8 cellular contexts compared by ENCODE assay signal in genomic region chr4:7761720-7762119, GRCh38.
A peak's percentile ranks its signal among the peaks of the same experiment; 100 is the strongest.
DNase-seq lines count a peak whose midpoint lies in the region; ATAC-seq and TF ChIP-seq lines count a peak whose summit lies in the region.

No MANE protein-coding gene starts in this region.

- no peaks in the 10 kb centered on the region for H3K4me1 Mint-ChIP-seq in activated T-cell treated with anti-CD3 and anti-CD28 coated beads, Interleukin-2, amount 50 U/mL, for 72 hours (ENCODE audit: low read depth)
- peaks cover 30% of the 10 kb centered on the region for H3K4me1 Mint-ChIP-seq in type B pancreatic cell (ENCODE audit: unreplicated experiment)

- peaks cover 8% of the 10 kb centered on the region for H3K4me1 ChIP-seq in NT2/D1 (ENCODE audit: insufficient read depth, insufficient read length)

- no peaks in the 10 kb centered on the region for H3K27me3 Mint-ChIP-seq in activated T-cell treated with anti-CD3 and anti-CD28 coated beads, Interleukin-2, amount 50 U/mL, for 72 hours (ENCODE audit: low read depth)
- no peaks in the 10 kb centered on the region for H3K27me3 Mint-ChIP-seq in type B pancreatic cell

- ATAC-seq in activated T-cell treated with anti-CD3 and anti-CD28 coated beads, Interleukin-2, amount 50 U/mL, for 72 hours (replicated peaks in 1 of 2), result peak; percentile 52 to 64
- no peak for ATAC-seq in HG02610 (IDR thresholded peaks at IDR 0.05; ENCODE audit: unreplicated experiment)

- H3K36me3 Mint-ChIP-seq in activated T-cell treated with anti-CD3 and anti-CD28 coated beads, Interleukin-2, amount 50 U/mL, for 72 hours (ENCODE audit: insufficient read depth in 2 of 2), result no peaks in the 10 kb centered on the region
- peaks cover 5% of the 10 kb centered on the region for H3K36me3 Mint-ChIP-seq in type B pancreatic cell

- H3K27ac Mint-ChIP-seq in activated T-cell treated with anti-CD3 and anti-CD28 coated beads, Interleukin-2, amount 50 U/mL, for 72 hours, result peak overlapping the region; percentile 37
- H3K27ac Mint-ChIP-seq in type B pancreatic cell, result peak overlapping the region; percentile 49

- no peaks in the 10 kb centered on the region for H3K9me3 ChIP-seq in NT2/D1 (ENCODE audit: insufficient read depth, low read length)

- peaks cover 64% of the 10 kb centered on the region for H3K36me3 ChIP-seq in NT2/D1 (ENCODE audit: insufficient read depth, insufficient read length, low read length)

- DNase-seq in ELR (ENCODE audit: low read depth) (peak; percentile 59), HCEC 1CT (peak; percentile 11), NT2/D1 (ENCODE audit: low read depth, low spot score) (peak; percentile 52), fibroblast of pulmonary artery (ENCODE audit: low read depth) (peak; percentile 60), occipital lobe (lab: John Stamatoyannopoulos, UW) (peak; percentile 54), type B pancreatic cell (ENCODE audit: extremely low spot score, unreplicated experiment) (no peak)
- peak; percentile 43 to 62 for DNase-seq in activated T-cell treated with anti-CD3 and anti-CD28 coated beads, Interleukin-2, amount 50 U/mL, for 72 hours

- H3K9me3 Mint-ChIP-seq in activated T-cell treated with anti-CD3 and anti-CD28 coated beads, Interleukin-2, amount 50 U/mL, for 72 hours, result no peaks in the 10 kb centered on the region
- H3K9me3 Mint-ChIP-seq in type B pancreatic cell, result no peaks in the 10 kb centered on the region

- no peak overlapping the region for H3K4me3 Mint-ChIP-seq in activated T-cell treated with anti-CD3 and anti-CD28 coated beads, Interleukin-2, amount 50 U/mL, for 72 hours
- no peak overlapping the region for H3K4me3 Mint-ChIP-seq in type B pancreatic cell

- H3K9ac ChIP-seq in NT2/D1 (ENCODE audit: insufficient read length, low read depth), result no peak overlapping the region

- H3K4me3 ChIP-seq in NT2/D1 (ENCODE audit: insufficient read length, low read depth) (no peak overlapping the region), fibroblast of pulmonary artery (replicated peaks; ENCODE audit: low read depth, low read length) (no peak overlapping the region)

- no peaks in the 10 kb centered on the region for H3K27me3 ChIP-seq in NT2/D1 (ENCODE audit: insufficient read depth, insufficient read length)

- TF ChIP-seq CTCF in fibroblast of pulmonary artery (IDR thresholded peaks at IDR 0.05; ENCODE audit: low read length, missing control alignments) (peak; percentile 75), type B pancreatic cell (conservative IDR thresholded peaks at IDR 0.05) (peak; percentile 86)
